Comparison of ENCODE assay signal across 16 cellular contexts in the genomic region with DNA sequence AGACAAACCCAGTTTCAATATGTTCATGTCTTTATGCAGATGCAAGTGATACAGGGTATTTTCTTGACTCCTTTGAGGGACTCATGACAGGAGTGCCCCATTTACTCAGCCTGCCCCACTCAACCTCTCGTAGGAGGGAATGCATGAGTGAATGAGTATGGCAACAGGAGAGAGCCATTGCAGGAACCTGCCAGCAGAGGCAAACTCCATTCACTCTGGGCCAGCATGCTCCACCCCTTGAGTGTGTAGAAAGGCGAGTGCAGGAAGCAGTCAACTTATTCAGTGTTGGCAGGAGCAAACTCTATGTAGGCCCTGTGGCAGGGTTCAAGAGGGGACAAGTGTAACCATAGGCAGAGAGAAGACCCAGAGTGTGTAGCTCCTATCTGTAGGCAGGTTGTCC.
DNase-seq lines count a peak whose midpoint lies in the region; ATAC-seq and TF ChIP-seq lines count a peak whose summit lies in the region.
"Had no signal": no experiment of that assay in that cellular context is flagged by ENCODE, and none has a peak within 500 bp of the region (broad histone marks: within the 10 kb centered on the region; RNA-seq: fewer than 3 reads in every experiment).

No MANE protein-coding gene starts in this region.

- no peak overlapping the region for H3K27ac ChIP-seq in neural progenitor cell
- H3K27ac ChIP-seq: 22Rv1 had no signal

- H3K4me2 ChIP-seq in neural progenitor cell = no peak overlapping the region

- H3K36me3 ChIP-seq in neural progenitor cell = no peaks in the 10 kb centered on the region

- in situ Hi-C loops in SK-MEL-5 (cut with HindIII; ENCODE audit: low pct_unique_long_range_greater_than_20kb, low sequenced_read_pairs) = no loop called here

- no peak overlapping the region for H3K9ac ChIP-seq in neural progenitor cell

- H3K27me3 Mint-ChIP-seq in neural progenitor cell (ENCODE audit: insufficient read depth, low read depth) = no peaks in the 10 kb centered on the region
- H3K27me3 Mint-ChIP-seq in effector memory CD8-positive, alpha-beta T cell = no peaks in the 10 kb centered on the region

- H3K27me3 ChIP-seq in neural progenitor cell = no peaks in the 10 kb centered on the region

- intact Hi-C loops in left colon (cut with DNase I, micrococcal nuclease) = no loop called here

- peaks cover 5% of the 10 kb centered on the region for H3K9me3 Mint-ChIP-seq in neural progenitor cell
- H3K9me3 Mint-ChIP-seq in effector memory CD8-positive, alpha-beta T cell = peaks cover 6 to 28% of the 10 kb centered on the region in 2 donors

- TF ChIP-seq CTCF in neural progenitor cell (IDR thresholded peaks at IDR 0.05) = no peak

- no peaks in the 10 kb centered on the region for H3K4me1 ChIP-seq in neural progenitor cell
- H3K4me1 ChIP-seq: Caco-2 had no signal

- H3K79me2 ChIP-seq in neural progenitor cell (ENCODE audit: low read depth) = no peaks in the 10 kb centered on the region

- no peaks in the 10 kb centered on the region for H3F3A ChIP-seq in neural progenitor cell (ENCODE audit: low read depth)

- H2AFZ ChIP-seq in neural progenitor cell (replicated peaks) = no peak overlapping the region

- H3K4me1 Mint-ChIP-seq in neural progenitor cell = no peaks in the 10 kb centered on the region
- no peaks in the 10 kb centered on the region for H3K4me1 Mint-ChIP-seq in effector memory CD8-positive, alpha-beta T cell (ENCODE audit: low read depth in 2 of 2)
- H3K4me1 Mint-ChIP-seq: CD14-positive monocyte had no signal

- H3K27ac Mint-ChIP-seq in neural progenitor cell = peak overlapping the region; percentile 46
- H3K27ac Mint-ChIP-seq in effector memory CD8-positive, alpha-beta T cell = no peak overlapping the region
- H3K27ac Mint-ChIP-seq: CD14-positive monocyte; CD8-positive, alpha-beta T cell had no signal

- H3K9me3 ChIP-seq in neural progenitor cell (ENCODE audit: low read depth) = no peaks in the 10 kb centered on the region
- H3K9me3 ChIP-seq: Caco-2 had no signal

- peak; percentile 3 for DNase-seq in DMS 273 (lab: John Stamatoyannopoulos, UW; ENCODE audit: unreplicated experiment)
- DNase-seq in DMS 273 treated with DMSO at 0.1 percent for 48 hours (lab: John Stamatoyannopoulos, UW) = no peak
- peak; percentile 11 for DNase-seq in HT1080 (ENCODE audit: low read depth)
- peak; percentile 9 for DNase-seq in SK-MEL-5 (ENCODE audit: low read depth, low spot score)
- DNase-seq in neural progenitor cell (ENCODE audit: low spot score) = no peak
- no peak for DNase-seq in NCI-H2081 (lab: John Stamatoyannopoulos, UW)
- no peak for DNase-seq in left colon
- DNase-seq in effector memory CD8-positive, alpha-beta T cell = no peak
- DNase-seq: CD8-positive, alpha-beta T cell; DMS79 treated with DMSO at 0.1 percent for 48 hours; EL; Karpas-422 had no signal

- no peak overlapping the region for H3K4me3 Mint-ChIP-seq in neural progenitor cell
- H3K4me3 Mint-ChIP-seq in effector memory CD8-positive, alpha-beta T cell = no peak overlapping the region
- H3K4me3 Mint-ChIP-seq: CD14-positive monocyte; CD8-positive, alpha-beta T cell had no signal

- no peaks in the 10 kb centered on the region for H4K20me1 ChIP-seq in neural progenitor cell (ENCODE audit: low read depth)

- H3K36me3 Mint-ChIP-seq in neural progenitor cell = no peaks in the 10 kb centered on the region
- H3K36me3 Mint-ChIP-seq in effector memory CD8-positive, alpha-beta T cell (ENCODE audit: insufficient read depth) = no peaks in the 10 kb centered on the region
- H3K36me3 Mint-ChIP-seq: CD14-positive monocyte; CD8-positive, alpha-beta T cell had no signal

- no peak for ATAC-seq in left colon
- no peak for ATAC-seq in effector memory CD8-positive, alpha-beta T cell (replicated peaks)
- ATAC-seq: CD8-positive, alpha-beta T cell; K562 had no signal

- H3K4me3 ChIP-seq in neural progenitor cell = no peak overlapping the region
- H3K4me3 ChIP-seq: K562 had no signal

Comparison
In these comparisons a context has a peak if more than half of its experiments do, and no peak if none do; other contexts are left out.
1. DNase-seq: peak in DMS 273 (single experiment), HT1080 (single experiment) and SK-MEL-5 (single experiment); none in DMS 273 treated with DMSO at 0.1 percent for 48 hours (single experiment), neural progenitor cell (single experiment), NCI-H2081 (0 of 2), left colon (0 of 2) and effector memory CD8-positive, alpha-beta T cell (0 of 3).